ENCODE assay signal across 8 cellular contexts in genomic region chrX:17242470-17242869, GRCh38.
DNase-seq lines count a peak whose midpoint lies in the region; ATAC-seq, FAIRE-seq and TF ChIP-seq lines count a peak whose summit lies in the region.

No MANE protein-coding gene starts in this region.

- ATAC-seq in HG02943 (IDR thresholded peaks at IDR 0.05; ENCODE audit: low read depth, unreplicated experiment), result peak; percentile 63
- no peak for ATAC-seq in HG03565 (IDR thresholded peaks at IDR 0.05; ENCODE audit: unreplicated experiment)

- H2AFZ ChIP-seq in astrocyte (ENCODE audit: low read depth, low read length), result no peak overlapping the region

- no peak overlapping the region for H3K9ac ChIP-seq in astrocyte (ENCODE audit: low read length)

- H3K27me3 ChIP-seq in astrocyte (ENCODE audit: insufficient read depth, low read length), result no peaks in the 10 kb centered on the region

- TF ChIP-seq CTCF in astrocyte (IDR thresholded peaks at IDR 0.05; ENCODE audit: insufficient read depth, low read depth, low read length), result peak; percentile 70

- DNase-seq in EL (peak; percentile 32), NCI-H524 treated with DMSO at 0.1 percent for 48 hours (lab: John Stamatoyannopoulos, UW) (peak; percentile 25), astrocyte (ENCODE audit: low read depth) (peak; percentile 14), iPS-NIHi11 (ENCODE audit: low spot score) (peak; percentile 46), GOT3 (lab: John Stamatoyannopoulos, UW) (no peak)
- peak; percentile 10 to 26 for DNase-seq in stimulated activated CD4-positive, alpha-beta T cell treated with anti-CD3 and anti-CD28 coated beads, Interleukin-2, amount 100 ng/mL, for 24 hours

- FAIRE-seq in astrocyte (lab: Jason Lieb, UNC), result no peak

- H3K9me3 ChIP-seq in astrocyte (ENCODE audit: insufficient read depth, low read depth, low read length), result no peaks in the 10 kb centered on the region

- H3K4me2 ChIP-seq in astrocyte (ENCODE audit: low read length), result no peak overlapping the region

- no peak overlapping the region for H3K4me3 ChIP-seq in astrocyte (ENCODE audit: insufficient read depth, low read depth, low read length)

- no peak overlapping the region for H3K27ac ChIP-seq in astrocyte (ENCODE audit: low read depth, low read length)

- no peak overlapping the region for H3K27ac Mint-ChIP-seq in astrocyte (ENCODE audit: unreplicated experiment)

- H3K27me3 Mint-ChIP-seq in astrocyte (ENCODE audit: low read depth, unreplicated experiment), result peaks cover 14% of the 10 kb centered on the region

- H3K79me2 ChIP-seq in astrocyte (ENCODE audit: insufficient read depth, low read length), result no peaks in the 10 kb centered on the region

- no peaks in the 10 kb centered on the region for H3K36me3 Mint-ChIP-seq in astrocyte (ENCODE audit: low read depth, unreplicated experiment)

- no peaks in the 10 kb centered on the region for H3K4me1 Mint-ChIP-seq in astrocyte (ENCODE audit: low read depth, unreplicated experiment)

- no peak overlapping the region for H3K4me3 Mint-ChIP-seq in astrocyte (ENCODE audit: unreplicated experiment)

- no peaks in the 10 kb centered on the region for H4K20me1 ChIP-seq in astrocyte (ENCODE audit: insufficient read depth, low read length)

- H3K36me3 ChIP-seq in astrocyte (ENCODE audit: insufficient read depth, low read length), result no peaks in the 10 kb centered on the region

- H3K9me3 Mint-ChIP-seq in astrocyte (ENCODE audit: unreplicated experiment), result peaks cover 3% of the 10 kb centered on the region

- no peaks in the 10 kb centered on the region for H3K4me1 ChIP-seq in astrocyte (ENCODE audit: insufficient read depth, low read length)
